8 cellular contexts compared by ENCODE assay signal in genomic region chr2:102703748-102704147, GRCh38.
DNase-seq lines count a peak whose midpoint lies in the region; ATAC-seq and TF ChIP-seq lines count a peak whose summit lies in the region.

No MANE protein-coding gene starts in this region.

- no peaks in the 10 kb centered on the region for H4K20me1 ChIP-seq in OCI-LY1 (ENCODE audit: insufficient read depth, low read length)

- no peaks in the 10 kb centered on the region for H3K36me3 ChIP-seq in OCI-LY1 (ENCODE audit: insufficient read depth, low read length)

- H3K27me3 ChIP-seq in OCI-LY1 (ENCODE audit: insufficient read depth, low read length): no peaks in the 10 kb centered on the region

- no peak overlapping the region for H3K4me3 ChIP-seq in OCI-LY1 (ENCODE audit: low read depth, low read length, poor library complexity, severe bottlenecking)
- H3K4me3 ChIP-seq in fibroblast of pulmonary artery (replicated peaks; ENCODE audit: low read depth, low read length): no peak overlapping the region

- no peak overlapping the region for H3K27ac ChIP-seq in C4-2B
- H3K27ac ChIP-seq in OCI-LY1 (ENCODE audit: low read depth, low read length, poor library complexity, severe bottlenecking): no peak overlapping the region

- no peak overlapping the region for H3K4me2 ChIP-seq in OCI-LY1 (ENCODE audit: low read length)

- no peaks in the 10 kb centered on the region for H3K79me2 ChIP-seq in OCI-LY1 (ENCODE audit: insufficient read depth, low read length)

- no peaks in the 10 kb centered on the region for H3K9me2 ChIP-seq in OCI-LY1 (ENCODE audit: low read depth, low read length)

- no peak overlapping the region for H3K9ac ChIP-seq in OCI-LY1 (ENCODE audit: low read length)

- ATAC-seq in GM18502 (IDR thresholded peaks at IDR 0.05; ENCODE audit: poor library complexity, unreplicated experiment): peak; percentile 44
- ATAC-seq in HG03097 (IDR thresholded peaks at IDR 0.05; ENCODE audit: low FRiP score, unreplicated experiment): no peak

- TF ChIP-seq CTCF in C4-2B (conservative IDR thresholded peaks at IDR 0.05) (peak; percentile 56), OCI-LY1 (IDR thresholded peaks at IDR 0.05; ENCODE audit: low read length) (peak; percentile 45; the same call in 1 of the 2 replicates), fibroblast of pulmonary artery (IDR thresholded peaks at IDR 0.05; ENCODE audit: low read length, missing control alignments) (peak; percentile 39)

- DNase-seq in fibroblast of pulmonary artery (ENCODE audit: low read depth): peak; percentile 44
- DNase-seq in superior temporal gyrus (ENCODE audit: extremely low spot score): peak; percentile 48
- DNase-seq in activated effector memory CD4-positive, alpha-beta T cell treated with Interleukin-2 at 50 U/mL for 16 hours: no peak
- no peak for DNase-seq in UCSD-AML1 (lab: John Stamatoyannopoulos, UW; ENCODE audit: unreplicated experiment)

- no peak overlapping the region for H2AFZ ChIP-seq in OCI-LY1 (ENCODE audit: low read length)

- no peaks in the 10 kb centered on the region for H3F3A ChIP-seq in OCI-LY1 (ENCODE audit: insufficient read depth, low read length)

- no peaks in the 10 kb centered on the region for H3K9me3 ChIP-seq in OCI-LY1 (ENCODE audit: low read length)

- H3K4me1 ChIP-seq in OCI-LY1 (ENCODE audit: insufficient read depth, low read length, severe bottlenecking): no peaks in the 10 kb centered on the region

Comparison
In these comparisons a context has a peak if more than half of its experiments do, and no peak if none do; other contexts are left out.
1. DNase-seq: peak in fibroblast of pulmonary artery (single experiment) and superior temporal gyrus (single experiment); none in activated effector memory CD4-positive, alpha-beta T cell treated with Interleukin-2 at 50 U/mL for 16 hours (single experiment) and UCSD-AML1 (single experiment).
2. Peak in every context shown above with its lines, with median percentiles within 50 percentile points of each other: CTCF ChIP-seq.